18 cellular contexts compared by ENCODE assay signal in the genomic region with DNA sequence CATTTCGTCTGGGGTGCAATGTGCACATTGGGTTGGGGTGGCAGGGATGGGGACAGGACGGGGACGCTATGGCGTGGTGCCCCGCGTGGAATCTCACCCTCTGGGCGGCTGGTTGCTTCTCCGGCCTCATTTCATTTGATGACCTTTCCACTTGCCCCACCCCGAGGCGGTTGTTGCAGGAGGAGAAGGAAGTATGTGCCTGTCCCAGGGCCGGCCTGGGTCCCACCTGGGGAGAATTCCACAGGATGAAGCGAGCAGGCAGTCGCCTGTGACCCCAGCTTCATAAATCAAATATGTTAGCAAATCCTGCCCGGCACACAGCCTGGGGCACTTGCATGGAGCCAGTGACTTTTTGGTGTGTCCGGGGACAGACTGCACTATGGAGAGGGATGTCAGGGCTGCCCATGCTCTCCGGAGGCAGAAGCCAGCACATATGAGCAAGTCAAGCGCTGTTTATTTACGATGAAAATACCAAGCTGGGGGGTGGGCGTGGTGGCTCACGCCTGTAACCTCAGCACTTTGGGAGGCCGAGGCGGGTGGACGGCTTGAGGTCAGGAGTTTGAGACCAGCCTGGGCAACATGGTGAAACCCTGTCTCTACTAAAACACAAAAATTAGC. TPM values are rescaled to one million over a fixed set of nuclear protein-coding genes. Genes with fewer than 3 reads are reported as not detected.
DNase-seq lines count a peak whose midpoint lies in the region; ATAC-seq, FAIRE-seq and TF ChIP-seq lines count a peak whose summit lies in the region.
"Had no signal": no experiment of that assay in that cellular context is flagged by ENCODE, and none has a peak within 500 bp of the region (broad histone marks: within the 10 kb centered on the region; RNA-seq: fewer than 3 reads in every experiment).

No MANE protein-coding gene starts in this region.

- H3K36me3 Mint-ChIP-seq in activated CD8-positive, alpha-beta T cell treated with anti-CD3 and anti-CD28 coated beads for 36 hours (ENCODE audit: low read depth): peaks cover 12% of the 10 kb centered on the region
- H3K36me3 Mint-ChIP-seq in naive thymus-derived CD8-positive, alpha-beta T cell: no peaks in the 10 kb centered on the region

- POLR2A ChIA-PET in activated CD8-positive, alpha-beta T cell treated with anti-CD3 and anti-CD28 coated beads for 36 hours (lab: Charles Lee): interaction anchor here (0.6 to 3.6 kb wide), 2 partner anchors 18 to 47 kb away, joined by 3 to 20 read pairs; no protein-coding TSS in a partner anchor
- POLR2A ChIA-PET in naive thymus-derived CD8-positive, alpha-beta T cell (lab: Charles Lee): interaction anchor here (0.7 to 1.8 kb wide), 6 partner anchors 8 to 52 kb away, joined by 3 to 17 read pairs (median 4); a partner anchor contains a TSS

- H3K27me3 ChIP-seq in BLaER1: no peaks in the 10 kb centered on the region
- no peaks in the 10 kb centered on the region for H3K27me3 ChIP-seq in prostate gland (replicated peaks; ENCODE audit: insufficient read depth)
- H3K27me3 ChIP-seq: foreskin keratinocyte, pancreas, testis had no signal

- peak overlapping the region; percentile 98 for H3K4me2 ChIP-seq in BLaER1

- intact Hi-C loops in activated CD8-positive, alpha-beta T cell treated with anti-CD3 and anti-CD28 coated beads for 36 hours (cut with micrococcal nuclease): no loop called here
- intact Hi-C loops in prostate gland (cut with DNase I): no loop called here

- no peaks in the 10 kb centered on the region for H4K20me1 ChIP-seq in BLaER1

- H3K36me3 ChIP-seq in BLaER1: 0 out of 2 replicates have a peak, but pooled peaks cover under 1% of the 10 kb centered on the region
- peaks cover 0 to 4% of the 10 kb centered on the region in 2 donors for H3K36me3 ChIP-seq in prostate gland

- FAIRE-seq in D721Med (lab: Jason Lieb, UNC): no peak
- FAIRE-seq: bronchial epithelial cell, pancreas had no signal

- H3K4me1 ChIP-seq in BLaER1 (peaks cover 88% of the 10 kb centered on the region), prostate gland (replicated peaks) (peaks cover 3% of the 10 kb centered on the region)
- H3K4me1 ChIP-seq: foreskin keratinocyte, pancreas, testis had no signal

- H3K4me3 Mint-ChIP-seq in activated CD8-positive, alpha-beta T cell treated with anti-CD3 and anti-CD28 coated beads for 36 hours: no peak overlapping the region
- H3K4me3 Mint-ChIP-seq in naive thymus-derived CD8-positive, alpha-beta T cell: peak overlapping the region in 9 of 10 donors; percentile 31 to 70 (median 51)
- H3K4me3 Mint-ChIP-seq: CD14-positive monocyte had no signal

- H3K9me3 ChIP-seq in BLaER1 (no peaks in the 10 kb centered on the region), prostate gland (no peaks in the 10 kb centered on the region)
- H3K9me3 ChIP-seq: pancreas, testis had no signal

- peak overlapping the region; percentile 66 for H3K27ac Mint-ChIP-seq in activated CD8-positive, alpha-beta T cell treated with anti-CD3 and anti-CD28 coated beads for 36 hours
- H3K27ac Mint-ChIP-seq in naive thymus-derived CD8-positive, alpha-beta T cell: peak overlapping the region in 9 of 10 donors; percentile 50 to 94 (median 77)

- no peak for ATAC-seq in activated CD8-positive, alpha-beta T cell treated with anti-CD3 and anti-CD28 coated beads for 36 hours
- ATAC-seq in naive thymus-derived CD8-positive, alpha-beta T cell: no peak
- ATAC-seq: foreskin keratinocyte, pancreas had no signal

- no peak overlapping the region for H3K27ac ChIP-seq in BLaER1
- H3K27ac ChIP-seq in prostate gland: no peak overlapping the region
- H3K27ac ChIP-seq: foreskin keratinocyte, HL-60, pancreas, RWPE1, testis had no signal

- CTCF ChIA-PET in activated CD8-positive, alpha-beta T cell treated with anti-CD3 and anti-CD28 coated beads for 36 hours (lab: Charles Lee): no interaction called here

- TF ChIP-seq POLR2A in prostate gland (IDR thresholded peaks at IDR 0.05): no peak

- WGBS in prostate gland: 45% methylated on average over 22 of the region's 23 CpGs

- peaks cover 1% of the 10 kb centered on the region for H3K9me3 Mint-ChIP-seq in activated CD8-positive, alpha-beta T cell treated with anti-CD3 and anti-CD28 coated beads for 36 hours
- H3K9me3 Mint-ChIP-seq in naive thymus-derived CD8-positive, alpha-beta T cell: no peaks in the 10 kb centered on the region
- H3K9me3 Mint-ChIP-seq: CD14-positive monocyte had no signal

- H3K9ac ChIP-seq in BLaER1: no peak overlapping the region

- DNase-seq in Daoy (ENCODE audit: low read depth) (peak; percentile 1), ecto neural progenitor cell (ENCODE audit: low spot score) (no peak), D721Med (ENCODE audit: insufficient read length, low spot score) (no peak), prostate gland (ENCODE audit: low spot score) (no peak)
- DNase-seq in activated CD8-positive, alpha-beta T cell treated with anti-CD3 and anti-CD28 coated beads for 36 hours: no peak
- no peak for DNase-seq in naive thymus-derived CD8-positive, alpha-beta T cell
- DNase-seq: activated CD4-positive, alpha-beta T cell treated with anti-CD3 and anti-CD28 coated beads, Interleukin-2, amount 50 U/mL, for 48 hours; foreskin keratinocyte; mammary epithelial cell; NCI-H187 treated with DMSO at 0.1 percent for 48 hours; NCI-H526 treated with DMSO at 0.1 percent for 48 hours; pancreas; testis had no signal

- H3K27me3 Mint-ChIP-seq in activated CD8-positive, alpha-beta T cell treated with anti-CD3 and anti-CD28 coated beads for 36 hours: no peaks in the 10 kb centered on the region
- H3K27me3 Mint-ChIP-seq in naive thymus-derived CD8-positive, alpha-beta T cell: no peaks in the 10 kb centered on the region

- no peak overlapping the region for H3K4me3 ChIP-seq in BLaER1
- no peak overlapping the region for H3K4me3 ChIP-seq in prostate gland
- H3K4me3 ChIP-seq: pancreas, testis had no signal

- TF ChIP-seq CTCF in activated CD8-positive, alpha-beta T cell treated with anti-CD3 and anti-CD28 coated beads for 36 hours (IDR thresholded peaks at IDR 0.05): no peak
- TF ChIP-seq CTCF in D721Med (IDR thresholded peaks at IDR 0.05; ENCODE audit: insufficient read depth, missing control alignments) (no peak), prostate gland (IDR thresholded peaks at IDR 0.05) (no peak)

- peaks cover 61% of the 10 kb centered on the region for H3K4me1 Mint-ChIP-seq in activated CD8-positive, alpha-beta T cell treated with anti-CD3 and anti-CD28 coated beads for 36 hours (ENCODE audit: low read depth)
- peaks cover 22 to 69% (median 61%) of the 10 kb centered on the region in 4 donors for H3K4me1 Mint-ChIP-seq in naive thymus-derived CD8-positive, alpha-beta T cell

RNA-seq across cellular contexts. Expression of a gene that starts 19.7 kb away (rescaled TPM):
- total RNA-seq in Daoy (2014; rRNA removed; shearing (Covaris generic)): 7.9 and 14.8 TPM in 2 replicates
- total RNA-seq in activated CD8-positive, alpha-beta T cell treated with anti-CD3 and anti-CD28 coated beads for 36 hours: 10 to 100 TPM; 46.6 TPM
- 10 to 100 TPM; 59.9 TPM for total RNA-seq in naive thymus-derived CD8-positive, alpha-beta T cell
- polyA plus RNA-seq in naive thymus-derived CD8-positive, alpha-beta T cell: 10 to 100 TPM; 31.3 to 52.2 (median 31.5) TPM
- 10 to 100 TPM; 77.1 to 87.3 TPM for total RNA-seq in prostate gland

RNA-seq across cellular contexts. Expression of a gene that starts 37.5 kb away (rescaled TPM):
- 138 and 183 TPM in 2 replicates for total RNA-seq in Daoy (2014; rRNA removed; shearing (Covaris generic))
- 100 to 1,000 TPM; 141 to 145 TPM for total RNA-seq in activated CD8-positive, alpha-beta T cell treated with anti-CD3 and anti-CD28 coated beads for 36 hours
- 100 to 1,000 TPM; 119 to 134 TPM for total RNA-seq in naive thymus-derived CD8-positive, alpha-beta T cell
- 100 to 1,000 TPM in 1 of 3 donors, 10 to 100 TPM in 2; 48.0 to 101 (median 67.3) TPM for polyA plus RNA-seq in naive thymus-derived CD8-positive, alpha-beta T cell
- total RNA-seq in prostate gland: 100 to 1,000 TPM; 104 to 145 TPM
